In the genomic region with DNA sequence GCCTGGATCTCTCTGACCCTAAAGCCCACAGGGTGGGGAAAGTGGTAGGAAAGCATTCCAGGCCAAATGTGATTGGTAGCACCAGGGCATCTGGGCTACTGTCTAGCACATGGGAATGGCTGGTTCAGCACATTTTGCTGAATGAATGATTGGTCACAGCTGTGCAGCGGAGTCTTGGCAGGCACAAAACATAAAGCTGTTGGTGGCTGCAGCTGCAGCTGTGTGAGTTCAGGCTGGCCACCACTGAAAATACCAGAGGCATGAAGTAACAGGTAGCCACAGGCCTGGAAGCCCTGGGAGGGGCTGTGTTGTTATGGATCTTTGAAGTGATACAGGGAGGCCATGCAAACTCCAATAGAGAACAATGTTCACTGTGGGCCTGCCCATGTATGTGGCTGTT, we compare ENCODE assay signal across 11 cellular contexts.
DNase-seq lines count a peak whose midpoint lies in the region; ATAC-seq lines count a peak whose summit lies in the region.
"Had no signal": no experiment of that assay in that cellular context is flagged by ENCODE, and none has a peak within 500 bp of the region (broad histone marks: within the 10 kb centered on the region; RNA-seq: fewer than 3 reads in every experiment).

No MANE protein-coding gene starts in this region.

- DNase-seq in DMS 273 (lab: John Stamatoyannopoulos, UW; ENCODE audit: unreplicated experiment): peak; percentile 18
- no peak for DNase-seq in DMS 273 treated with DMSO at 0.1 percent for 48 hours (lab: John Stamatoyannopoulos, UW)
- DNase-seq in brain pericyte (ENCODE audit: low read depth, low spot score): peak; percentile 84
- peak; percentile 57 for DNase-seq in iPS-NIHi7 (ENCODE audit: extremely low spot score)
- peak; percentile 76 for DNase-seq in superior temporal gyrus (ENCODE audit: extremely low spot score)
- DNase-seq: foreskin melanocyte; stimulated activated CD4-positive, alpha-beta T cell treated with anti-CD3 and anti-CD28 coated beads, Interleukin-12 subunit alpha, Interleukin-12 subunit beta, amount 100 ng/mL, for 4 hours; upper lobe of left lung had no signal

- no peak for ATAC-seq in GM18498 (IDR thresholded peaks at IDR 0.05; ENCODE audit: unreplicated experiment)
- no peak for ATAC-seq in GM21529 (IDR thresholded peaks at IDR 0.05; ENCODE audit: unreplicated experiment)
- no peak for ATAC-seq in GM21619 (IDR thresholded peaks at IDR 0.05; ENCODE audit: unreplicated experiment)
